8 cellular contexts compared by ENCODE assay signal in the genomic region with DNA sequence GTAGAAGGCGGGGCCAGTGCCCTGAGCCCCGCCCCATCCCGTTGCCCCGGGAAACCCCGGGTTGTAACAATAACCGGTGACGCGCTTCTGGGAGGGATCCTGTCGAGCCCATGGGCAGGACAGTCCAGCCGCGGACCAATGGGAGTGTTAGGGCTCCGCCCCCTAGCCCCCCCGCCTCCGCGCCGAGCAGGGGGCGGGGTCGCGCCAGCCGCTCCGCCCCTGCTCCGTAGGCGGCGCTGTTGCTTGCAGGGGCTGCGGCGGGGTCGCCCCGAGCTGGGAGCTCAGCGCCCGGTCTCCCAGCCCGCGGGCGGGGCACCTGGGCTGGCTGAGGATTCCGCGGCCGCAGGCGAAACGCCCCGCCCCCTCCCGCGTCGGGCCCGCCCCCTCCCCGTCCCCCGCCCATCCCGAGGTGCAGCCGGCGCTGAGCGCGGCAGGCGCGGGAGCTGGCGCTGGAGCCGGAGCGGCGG. TPM values are rescaled to one million over a fixed set of nuclear protein-coding genes. Genes with fewer than 3 reads are reported as not detected.
DNase-seq lines count a peak whose midpoint lies in the region; ATAC-seq, FAIRE-seq and TF ChIP-seq lines count a peak whose summit lies in the region.

A gene (plus strand): TSS at position 407 of the 467 bp plus-strand sequence.

- H3K4me3 ChIP-seq in WI38 (ENCODE audit: low read depth, low read length): peak within 1 kb of the TSS; percentile 54
- H3K4me3 ChIP-seq in small intestine (ENCODE audit: low read depth in 1 of 2, low read length in 2 of 2): peak within 1 kb of the TSS; percentile 27 to 54

- peak; percentile 84 for FAIRE-seq in A204.1 (lab: Jason Lieb, UNC)
- FAIRE-seq in small intestine (lab: Jason Lieb, UNC): no peak

- H3K27me3 ChIP-seq in small intestine (ENCODE audit: control insufficient read depth in 2 of 2, insufficient read depth in 2 of 2, low read length in 2 of 2): peaks cover 0 to 6% of the 10 kb centered on the region in 2 donors

- DNase-seq in NCI-H2171 treated with DMSO at 0.1 percent for 48 hours (lab: John Stamatoyannopoulos, UW) (peak; percentile 98), caudate nucleus (lab: John Stamatoyannopoulos, UW) (peak; percentile 54 to 99 (median 97)), iPS-NIHi7 (ENCODE audit: extremely low spot score) (peak; percentile 99), small intestine (peak; percentile 99)

- no peaks in the 10 kb centered on the region for H3K36me3 ChIP-seq in small intestine (ENCODE audit: control insufficient read depth in 2 of 2, insufficient read depth in 2 of 2, low read length in 2 of 2)

- ATAC-seq in GM18867 (IDR thresholded peaks at IDR 0.05; ENCODE audit: unreplicated experiment) (peak; percentile 93), HG03135 (IDR thresholded peaks at IDR 0.05; ENCODE audit: unreplicated experiment) (peak; percentile 79)

- H3K4me1 ChIP-seq in small intestine (ENCODE audit: control insufficient read depth in 2 of 2, insufficient read depth in 1 of 2, low read depth in 1 of 2, low read length in 1 of 2): peaks cover 2 to 3% of the 10 kb centered on the region in 2 donors

- whole genome bisulfite sequencing in small intestine, 3 donors: 0 to 1% (median 1%) methylated on average over 30 to 56 of the region's 56 CpGs

- H3K27ac ChIP-seq in caudate nucleus (ENCODE audit: low read depth, low read length): no peak within 1 kb of the TSS
- peak within 1 kb of the TSS in 1 of 2 donors; percentile 52 for H3K27ac ChIP-seq in small intestine (ENCODE audit: low read depth in 1 of 2, low read length in 1 of 2)

- TF ChIP-seq CTCF in WI38 (IDR thresholded peaks at IDR 0.05; ENCODE audit: low read depth, low read length): no peak

- H3K9me3 ChIP-seq in small intestine (ENCODE audit: control insufficient read depth, low read depth): no peaks in the 10 kb centered on the region

RNA-seq across cellular contexts. Expression of the gene that starts here (rescaled TPM):
- under 1 TPM in 1 of 3 donors, not detected in 2; 0.34 TPM for polyA plus RNA-seq in small intestine

Comparison
In these comparisons a context has a peak if more than half of its experiments do, and no peak if none do; other contexts are left out.
1. Peak in DNase-seq and H3K4me3 ChIP-seq in small intestine; RNA of the gene not detected or under 1 TPM.